In genomic region chr16:21881988-21882387, GRCh38 we compare ENCODE assay signal across 7 cellular contexts. TPM values are rescaled to one million over a fixed set of nuclear protein-coding genes. Genes with fewer than 3 reads are reported as not detected.
DNase-seq lines count a peak whose midpoint lies in the region; ATAC-seq and TF ChIP-seq lines count a peak whose summit lies in the region.
"Not testable (repeated sequence)": the region's sequence is repeated elsewhere in the genome, so short reads cannot be mapped to it uniquely, and the experiment has no call there.

No MANE protein-coding gene starts in this region.

- not testable (repeated sequence) for H3K27me3 ChIP-seq in Peyer's patch

- H3K36me3 Mint-ChIP-seq in activated CD4-positive, alpha-beta T cell treated with anti-CD3 and anti-CD28 coated beads, Interleukin-2, amount 10 ng/mL, durations not matched to agents 7 days and 5 days (ENCODE audit: low read depth); activated naive CD4-positive, alpha-beta T cell treated with anti-CD3 and anti-CD28 coated beads, Interleukin-2, amount 10 ng/mL, durations not matched to agents 7 days and 5 days; memory B cell: not testable (repeated sequence)

- H3K4me3 Mint-ChIP-seq in activated CD4-positive, alpha-beta T cell treated with anti-CD3 and anti-CD28 coated beads, Interleukin-2, amount 10 ng/mL, durations not matched to agents 7 days and 5 days; activated naive CD4-positive, alpha-beta T cell treated with anti-CD3 and anti-CD28 coated beads, Interleukin-2, amount 10 ng/mL, durations not matched to agents 7 days and 5 days; memory B cell: not testable (repeated sequence)

- H3K9me3 ChIP-seq in Peyer's patch, result not testable (repeated sequence)

- POLR2A ChIA-PET in activated CD4-positive, alpha-beta T cell treated with anti-CD3 and anti-CD28 coated beads, Interleukin-2, amount 10 ng/mL, durations not matched to agents 7 days and 5 days (lab: Charles Lee), result not testable (repeated sequence)

- not testable (repeated sequence) for H3K4me1 Mint-ChIP-seq in activated CD4-positive, alpha-beta T cell treated with anti-CD3 and anti-CD28 coated beads, Interleukin-2, amount 10 ng/mL, durations not matched to agents 7 days and 5 days; activated naive CD4-positive, alpha-beta T cell treated with anti-CD3 and anti-CD28 coated beads, Interleukin-2, amount 10 ng/mL, durations not matched to agents 7 days and 5 days; memory B cell

- H3K36me3 ChIP-seq in Peyer's patch, result not testable (repeated sequence)

- CTCF ChIA-PET in activated CD4-positive, alpha-beta T cell treated with anti-CD3 and anti-CD28 coated beads, Interleukin-2, amount 10 ng/mL, durations not matched to agents 7 days and 5 days (lab: Charles Lee); activated naive CD4-positive, alpha-beta T cell treated with anti-CD3 and anti-CD28 coated beads, Interleukin-2, amount 10 ng/mL, durations not matched to agents 7 days and 5 days (lab: Charles Lee): not testable (repeated sequence)

- not testable (repeated sequence) for H3K9me3 Mint-ChIP-seq in activated CD4-positive, alpha-beta T cell treated with anti-CD3 and anti-CD28 coated beads, Interleukin-2, amount 10 ng/mL, durations not matched to agents 7 days and 5 days; activated naive CD4-positive, alpha-beta T cell treated with anti-CD3 and anti-CD28 coated beads, Interleukin-2, amount 10 ng/mL, durations not matched to agents 7 days and 5 days; memory B cell

- TF ChIP-seq POLR2A in Peyer's patch (IDR thresholded peaks at IDR 0.05), result not testable (repeated sequence)

- H3K27me3 Mint-ChIP-seq in activated CD4-positive, alpha-beta T cell treated with anti-CD3 and anti-CD28 coated beads, Interleukin-2, amount 10 ng/mL, durations not matched to agents 7 days and 5 days; activated naive CD4-positive, alpha-beta T cell treated with anti-CD3 and anti-CD28 coated beads, Interleukin-2, amount 10 ng/mL, durations not matched to agents 7 days and 5 days; memory B cell: not testable (repeated sequence)

- H3K4me1 ChIP-seq in Peyer's patch, result not testable (repeated sequence)

- peak overlapping the region; percentile 71 for H3K27ac Mint-ChIP-seq in activated CD4-positive, alpha-beta T cell treated with anti-CD3 and anti-CD28 coated beads, Interleukin-2, amount 10 ng/mL, durations not matched to agents 7 days and 5 days
- not testable (repeated sequence) for H3K27ac Mint-ChIP-seq in activated naive CD4-positive, alpha-beta T cell treated with anti-CD3 and anti-CD28 coated beads, Interleukin-2, amount 10 ng/mL, durations not matched to agents 7 days and 5 days; memory B cell

- not testable (repeated sequence) for H3K27ac ChIP-seq in Peyer's patch

- TF ChIP-seq CTCF in Peyer's patch (IDR thresholded peaks at IDR 0.05), result not testable (repeated sequence)

- DNase-seq in ELR (ENCODE audit: low read depth) (peak; percentile 0), Peyer's patch (peak in 2 of 3 donors; percentile 61 to 71), memory B cell (ENCODE audit: low spot score in 2 of 2) (peak; percentile 14 to 18)
- DNase-seq in activated CD4-positive, alpha-beta T cell treated with anti-CD3 and anti-CD28 coated beads, Interleukin-2, amount 10 ng/mL, durations not matched to agents 7 days and 5 days, result peak; percentile 40
- peak; percentile 40 for DNase-seq in activated T-cell treated with anti-CD3 and anti-CD28 coated beads, Interleukin-2, amount 50 U/mL, for 1 hour
- peak; percentile 45 for DNase-seq in activated naive CD4-positive, alpha-beta T cell treated with anti-CD3 and anti-CD28 coated beads, Interleukin-2, amount 10 ng/mL, durations not matched to agents 7 days and 5 days
- DNase-seq in stimulated activated CD4-positive, alpha-beta T cell treated with anti-CD3 and anti-CD28 coated beads, Interleukin-2, amount 100 ng/mL, for 24 hours, result peak; percentile 1 to 20

- ATAC-seq in memory B cell (ENCODE audit: low read depth), result not testable (repeated sequence)

- H3K4me3 ChIP-seq in Peyer's patch, result not testable (repeated sequence)

RNA-seq across cellular contexts. Expression of gene NPIPB4, which starts 24.4 kb away (rescaled TPM):
- total RNA-seq in Peyer's patch, result 100 to 1,000 TPM; 120 to 342 (median 219) TPM
- 100 to 1,000 TPM; 148 to 169 TPM for total RNA-seq in activated CD4-positive, alpha-beta T cell treated with anti-CD3 and anti-CD28 coated beads, Interleukin-2, amount 10 ng/mL, durations not matched to agents 7 days and 5 days

Comparison
In these comparisons a context has a peak if more than half of its experiments do, and no peak if none do; other contexts are left out.
1. DNase-seq: peak in every context shown above with its lines; median percentile 66 in Peyer's patch; 45 in activated naive CD4-positive, alpha-beta T cell treated with anti-CD3 and anti-CD28 coated beads, Interleukin-2, amount 10 ng/mL, durations not matched to agents 7 days and 5 days; 40 in activated CD4-positive, alpha-beta T cell treated with anti-CD3 and anti-CD28 coated beads, Interleukin-2, amount 10 ng/mL, durations not matched to agents 7 days and 5 days; 40 in activated T-cell treated with anti-CD3 and anti-CD28 coated beads, Interleukin-2, amount 50 U/mL, for 1 hour; 16 in memory B cell; 10 in stimulated activated CD4-positive, alpha-beta T cell treated with anti-CD3 and anti-CD28 coated beads, Interleukin-2, amount 100 ng/mL, for 24 hours; 0 in ELR.